Comparison of ENCODE assay signal across 12 cellular contexts in the genomic region with DNA sequence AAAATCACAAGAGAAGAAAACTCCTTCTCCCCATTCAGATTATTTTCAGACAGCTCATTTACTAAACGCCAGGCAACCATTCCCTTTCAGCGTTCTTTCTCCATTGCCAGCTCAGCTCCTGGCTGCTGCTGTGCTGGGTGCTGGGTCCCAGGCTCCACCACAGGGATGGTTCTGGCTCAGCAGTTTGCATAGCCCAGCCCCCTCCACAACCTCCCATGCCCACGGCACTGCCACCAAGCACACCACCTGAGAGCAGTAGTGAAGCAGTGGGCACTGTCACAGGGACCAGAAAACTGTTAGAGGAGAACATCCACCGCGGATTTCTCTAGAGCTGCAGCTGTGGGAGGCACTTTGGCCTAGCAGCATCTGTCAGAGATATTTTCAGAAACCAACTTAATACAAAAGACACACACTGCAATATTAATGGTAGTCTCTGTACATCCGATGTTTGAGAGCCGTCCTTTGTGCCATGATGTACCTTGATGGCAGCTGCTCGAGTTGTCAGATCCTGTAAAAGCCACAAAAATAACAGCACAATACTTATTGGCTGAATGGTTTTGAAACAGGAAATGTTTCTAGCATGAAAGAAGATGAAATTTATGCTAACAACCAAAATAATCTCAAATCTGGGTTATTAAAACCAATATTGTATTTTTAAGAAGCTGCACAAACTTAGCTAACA.
DNase-seq lines count a peak whose midpoint lies in the region; ATAC-seq and TF ChIP-seq lines count a peak whose summit lies in the region.
"Had no signal": no experiment of that assay in that cellular context is flagged by ENCODE, and none has a peak within 500 bp of the region (broad histone marks: within the 10 kb centered on the region; RNA-seq: fewer than 3 reads in every experiment).

No MANE protein-coding gene starts in this region.

- H3K9ac ChIP-seq in trophoblast cell (ENCODE audit: low read length): no peak overlapping the region

- no peaks in the 10 kb centered on the region for H3K79me2 ChIP-seq in trophoblast cell (ENCODE audit: control insufficient read depth, insufficient read depth, low read length, poor library complexity)

- H4K12ac ChIP-seq in trophoblast cell (ENCODE audit: low read depth, low read length): no peak overlapping the region

- no peaks in the 10 kb centered on the region for H3K27me3 Mint-ChIP-seq in activated T-cell treated with anti-CD3 and anti-CD28 coated beads, Interleukin-2, amount 50 U/mL, for 72 hours (ENCODE audit: low read depth)
- H3K27me3 Mint-ChIP-seq: progenitor cell of endocrine pancreas had no signal

- no peak overlapping the region for H3K27ac Mint-ChIP-seq in activated T-cell treated with anti-CD3 and anti-CD28 coated beads, Interleukin-2, amount 50 U/mL, for 72 hours
- H3K27ac Mint-ChIP-seq: progenitor cell of endocrine pancreas had no signal

- H3K36me3 Mint-ChIP-seq in activated T-cell treated with anti-CD3 and anti-CD28 coated beads, Interleukin-2, amount 50 U/mL, for 72 hours (ENCODE audit: insufficient read depth in 2 of 2): peaks cover 0 to 1% of the 10 kb centered on the region in 2 donors

- no peak overlapping the region for H4K8ac ChIP-seq in trophoblast cell (ENCODE audit: low read depth, low read length)

- no peaks in the 10 kb centered on the region for H3K36me3 ChIP-seq in heart left ventricle
- no peaks in the 10 kb centered on the region for H3K36me3 ChIP-seq in mucosa of descending colon (ENCODE audit: low read depth)
- H3K36me3 ChIP-seq in aorta (ENCODE audit: control insufficient read depth in 1 of 2, insufficient read depth in 2 of 2, low read length in 1 of 2): no peaks in the 10 kb centered on the region
- no peaks in the 10 kb centered on the region for H3K36me3 ChIP-seq in trophoblast cell (ENCODE audit: control insufficient read depth in 1 of 2, insufficient read depth in 2 of 2, low read length in 2 of 2)
- H3K36me3 ChIP-seq: tibial nerve had no signal

- peaks cover 53% of the 10 kb centered on the region for H3K4me1 Mint-ChIP-seq in activated T-cell treated with anti-CD3 and anti-CD28 coated beads, Interleukin-2, amount 50 U/mL, for 72 hours (ENCODE audit: low read depth)

- no peak overlapping the region for H4K91ac ChIP-seq in trophoblast cell (ENCODE audit: low read depth, low read length)

- no peaks in the 10 kb centered on the region for H3K27me3 ChIP-seq in heart left ventricle
- H3K27me3 ChIP-seq in aorta (ENCODE audit: control insufficient read depth in 1 of 2, insufficient read depth in 2 of 2, low read length in 1 of 2): no peaks in the 10 kb centered on the region
- no peaks in the 10 kb centered on the region for H3K27me3 ChIP-seq in trophoblast cell (ENCODE audit: insufficient read depth, low read length)
- H3K27me3 ChIP-seq: tibial nerve had no signal

- H2BK5ac ChIP-seq in trophoblast cell (ENCODE audit: low read depth, low read length, poor library complexity): no peak overlapping the region

- H2BK120ac ChIP-seq in trophoblast cell (ENCODE audit: insufficient read depth, low read length, poor library complexity): no peak overlapping the region

- WGBS in heart left ventricle, 4 donors: 79 to 81% (median 80%) methylated on average over 8 of the region's 8 CpGs
- WGBS in aorta, 2 donors: 14 to 16% methylated on average over 8 of the region's 8 CpGs
- no CpG with 5 or more reads among the region's 8 CpGs for WGBS in trophoblast cell (ENCODE audit: extremely low coverage, insufficient coverage, insufficient read length)

- peaks cover 0 to 11% (median 0%) of the 10 kb centered on the region in 12 donors for H3K9me3 ChIP-seq in heart left ventricle
- no peaks in the 10 kb centered on the region for H3K9me3 ChIP-seq in mucosa of descending colon
- no peaks in the 10 kb centered on the region for H3K9me3 ChIP-seq in aorta (ENCODE audit: control insufficient read depth, low read length)
- no peaks in the 10 kb centered on the region for H3K9me3 ChIP-seq in trophoblast cell (ENCODE audit: insufficient read depth, low read depth, low read length)
- H3K9me3 ChIP-seq: tibial nerve had no signal

- H2AK5ac ChIP-seq in trophoblast cell (ENCODE audit: low read length): no peak overlapping the region

- no peak for TF ChIP-seq CTCF in heart left ventricle (IDR thresholded peaks at IDR 0.05)
- no peak for TF ChIP-seq CTCF in mucosa of descending colon (IDR thresholded peaks at IDR 0.05)

- H3K4me3 Mint-ChIP-seq in activated T-cell treated with anti-CD3 and anti-CD28 coated beads, Interleukin-2, amount 50 U/mL, for 72 hours: peak overlapping the region in 1 of 2 donors; percentile 22

- intact Hi-C loops in heart left ventricle (cut with DNase I): no loop called here
- intact Hi-C loops in Right ventricle myocardium inferior (cut with DNase I): no loop called here
- intact Hi-C loops in mucosa of descending colon (cut with DNase I, micrococcal nuclease): no loop called here
- intact Hi-C loops in aorta (cut with DNase I): no loop called here

- peak overlapping the region in 1 of 12 donors; percentile 72 for H3K27ac ChIP-seq in heart left ventricle
- H3K27ac ChIP-seq in aorta (ENCODE audit: low read depth in 1 of 2, low read length in 2 of 2): peak overlapping the region in 1 of 2 donors; percentile 25
- no peak overlapping the region for H3K27ac ChIP-seq in trophoblast cell (ENCODE audit: low read depth, low read length)
- H3K27ac ChIP-seq: tibial nerve had no signal

- peaks cover 0 to 38% (median 2%) of the 10 kb centered on the region in 12 donors for H3K4me1 ChIP-seq in heart left ventricle
- no peaks in the 10 kb centered on the region for H3K4me1 ChIP-seq in mucosa of descending colon (ENCODE audit: low read depth)
- peaks cover 0 to 1% of the 10 kb centered on the region in 2 donors for H3K4me1 ChIP-seq in aorta (ENCODE audit: control insufficient read depth in 1 of 2, insufficient read depth in 2 of 2, low read length in 2 of 2)
- no peaks in the 10 kb centered on the region for H3K4me1 ChIP-seq in trophoblast cell (ENCODE audit: control insufficient read depth in 1 of 2, insufficient read depth in 2 of 2, low read length in 2 of 2)
- H3K4me1 ChIP-seq: tibial nerve had no signal

- ATAC-seq in heart left ventricle (peak; percentile 31 to 53 (median 36)), Right ventricle myocardium inferior (no peak), mucosa of descending colon (peak; percentile 63), aorta (ENCODE audit: low FRiP score) (peak; percentile 33), HG03460 (IDR thresholded peaks at IDR 0.05; ENCODE audit: unreplicated experiment) (no peak)
- peak; percentile 32 to 59 for ATAC-seq in activated T-cell treated with anti-CD3 and anti-CD28 coated beads, Interleukin-2, amount 50 U/mL, for 72 hours (replicated peaks in 1 of 2)

- no peak overlapping the region for H2BK12ac ChIP-seq in trophoblast cell (ENCODE audit: low read length)

- H3K23ac ChIP-seq in trophoblast cell (ENCODE audit: low read length): no peak overlapping the region

- DNase-seq in heart left ventricle (no peak), Right ventricle myocardium inferior (ENCODE audit: missing footprints) (no peak), mucosa of descending colon (no peak), aorta (no peak), HUDEP-2 (lab: John Stamatoyannopoulos, UW; ENCODE audit: unreplicated experiment in 76 of 76) (no peak), trophoblast cell (no peak)
- DNase-seq in activated T-cell treated with anti-CD3 and anti-CD28 coated beads, Interleukin-2, amount 50 U/mL, for 72 hours: peak in 1 of 2 donors; percentile 7
- DNase-seq: NCI-H187 had no signal

- H3K4ac ChIP-seq in trophoblast cell (ENCODE audit: low read depth, low read length): no peak overlapping the region

- no peaks in the 10 kb centered on the region for H3K9me3 Mint-ChIP-seq in activated T-cell treated with anti-CD3 and anti-CD28 coated beads, Interleukin-2, amount 50 U/mL, for 72 hours

- TF ChIP-seq POLR2A in heart left ventricle (IDR thresholded peaks at IDR 0.05): no peak

- H3K18ac ChIP-seq in trophoblast cell (ENCODE audit: low read length): no peak overlapping the region

- no peak overlapping the region for H3K4me2 ChIP-seq in trophoblast cell (ENCODE audit: low read length)

- no peak overlapping the region for H3K14ac ChIP-seq in trophoblast cell (ENCODE audit: low read length)

- H3K79me1 ChIP-seq in trophoblast cell (ENCODE audit: low read length): no peaks in the 10 kb centered on the region

- H3K4me3 ChIP-seq in heart left ventricle (no peak overlapping the region), mucosa of descending colon (no peak overlapping the region), aorta (ENCODE audit: low read length in 2 of 2) (no peak overlapping the region), trophoblast cell (ENCODE audit: low read depth, low read length) (no peak overlapping the region)
- H3K4me3 ChIP-seq: coronary artery, tibial nerve had no signal

- H2AFZ ChIP-seq in trophoblast cell (ENCODE audit: insufficient read depth, low read length, poor library complexity): no peak overlapping the region

Comparison
In these comparisons a context has a peak if more than half of its experiments do, and no peak if none do; other contexts are left out.
1. ATAC-seq: peak in heart left ventricle (4 of 4), activated T-cell treated with anti-CD3 and anti-CD28 coated beads, Interleukin-2, amount 50 U/mL, for 72 hours (2 of 2), mucosa of descending colon (single experiment) and aorta (single experiment); none in Right ventricle myocardium inferior (single experiment) and HG03460 (single experiment).